ENCODE assay signal across 8 cellular contexts in genomic region chr7:26151953-26152781, GRCh38. TPM values are rescaled to one million over a fixed set of nuclear protein-coding genes. Genes with fewer than 3 reads are reported as not detected.
DNase-seq lines count a peak whose midpoint lies in the region; ATAC-seq, FAIRE-seq and TF ChIP-seq lines count a peak whose summit lies in the region.

A gene with protein sequence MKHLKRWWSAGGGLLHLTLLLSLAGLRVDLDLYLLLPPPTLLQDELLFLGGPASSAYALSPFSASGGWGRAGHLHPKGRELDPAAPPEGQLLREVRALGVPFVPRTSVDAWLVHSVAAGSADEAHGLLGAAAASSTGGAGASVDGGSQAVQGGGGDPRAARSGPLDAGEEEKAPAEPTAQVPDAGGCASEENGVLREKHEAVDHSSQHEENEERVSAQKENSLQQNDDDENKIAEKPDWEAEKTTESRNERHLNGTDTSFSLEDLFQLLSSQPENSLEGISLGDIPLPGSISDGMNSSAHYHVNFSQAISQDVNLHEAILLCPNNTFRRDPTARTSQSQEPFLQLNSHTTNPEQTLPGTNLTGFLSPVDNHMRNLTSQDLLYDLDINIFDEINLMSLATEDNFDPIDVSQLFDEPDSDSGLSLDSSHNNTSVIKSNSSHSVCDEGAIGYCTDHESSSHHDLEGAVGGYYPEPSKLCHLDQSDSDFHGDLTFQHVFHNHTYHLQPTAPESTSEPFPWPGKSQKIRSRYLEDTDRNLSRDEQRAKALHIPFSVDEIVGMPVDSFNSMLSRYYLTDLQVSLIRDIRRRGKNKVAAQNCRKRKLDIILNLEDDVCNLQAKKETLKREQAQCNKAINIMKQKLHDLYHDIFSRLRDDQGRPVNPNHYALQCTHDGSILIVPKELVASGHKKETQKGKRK (plus strand): TSS chr7:26152198. CDS start chr7:26152499, 301 bp downstream.

- FAIRE-seq in GM12892 (lab: Jason Lieb, UNC): peak; percentile 94
- FAIRE-seq in urothelium cell line (lab: Jason Lieb, UNC): no peak

- H3K9me3 ChIP-seq in hepatocyte (ENCODE audit: low read depth): no peaks in the 10 kb centered on the region

- H3K4me3 ChIP-seq in hepatocyte: peak within 1 kb of the TSS; percentile 55
- peak within 1 kb of the TSS; percentile 49 for H3K4me3 ChIP-seq in retinal pigment epithelial cell (ENCODE audit: low read length)

- no peak within 1 kb of the TSS for H3K27ac ChIP-seq in hepatocyte

- H3K9me2 ChIP-seq in hepatocyte (replicated peaks; ENCODE audit: insufficient read depth): no peaks in the 10 kb centered on the region

- WGBS in hepatocyte (ENCODE audit: low lambda C conversion rate, missing lambda C conversion rate): under 1% methylated on average over 71 of the region's 95 CpGs

- no peak for TF ChIP-seq CTCF in hepatocyte (IDR thresholded peaks at IDR 0.05; ENCODE audit: poor library complexity)
- peak; percentile 6 for TF ChIP-seq CTCF in retinal pigment epithelial cell (conservative IDR thresholded peaks at IDR 0.05; ENCODE audit: low read depth, low read length)

- H4K20me1 ChIP-seq in hepatocyte (ENCODE audit: insufficient read depth, poor library complexity, severe bottlenecking): no peaks in the 10 kb centered on the region

- DNase-seq in GM12892 (ENCODE audit: insufficient read length) (peak; percentile 76), NCI-H1105 treated with DMSO at 0.1 percent for 48 hours (lab: John Stamatoyannopoulos, UW) (peak; percentile 72), T-helper 2 cell (peak; percentile 68 to 91 (median 73)), anterior cingulate cortex (lab: John Stamatoyannopoulos, UW) (peak in 50 of 58 donors; percentile 5 to 81 (median 54)), hepatocyte (ENCODE audit: low spot score) (peak; percentile 89), retinal pigment epithelial cell (ENCODE audit: low read depth) (no peak), urothelium cell line (ENCODE audit: low spot score) (no peak)

- no peaks in the 10 kb centered on the region for H3K36me3 ChIP-seq in hepatocyte (replicated peaks; ENCODE audit: insufficient read depth, low read depth)

- H3K4me1 ChIP-seq in hepatocyte (ENCODE audit: insufficient read depth): peaks cover 16% of the 10 kb centered on the region

- H3K79me2 ChIP-seq in hepatocyte: peaks cover 29% of the 10 kb centered on the region

- H3K4me2 ChIP-seq in hepatocyte: peak within 1 kb of the TSS; percentile 97

- ATAC-seq in HG02623 (IDR thresholded peaks at IDR 0.05; ENCODE audit: unreplicated experiment): peak; percentile 64

- TF ChIP-seq POLR2A in GM12892 (IDR thresholded peaks at IDR 0.05; ENCODE audit: low read depth, low read length): peak; percentile 71

- H3K27me3 ChIP-seq in hepatocyte: peaks cover 20% of the 10 kb centered on the region

- peak within 1 kb of the TSS; percentile 87 for H2AFZ ChIP-seq in hepatocyte

RNA-seq across cellular contexts. Expression of the gene that starts here (rescaled TPM):
- polyA plus RNA-seq in GM12892 (2012; ENCODE audit: missing spikeins): 17.1 TPM
- total RNA-seq in hepatocyte: 10.0 and 10.8 TPM in 2 replicates
- polyA plus RNA-seq in hepatocyte: 4.7 and 6.5 TPM in 2 replicates

Comparison
In these comparisons a context has a peak if more than half of its experiments do, and no peak if none do; other contexts are left out.
1. DNase-seq: peak in GM12892 (single experiment), NCI-H1105 treated with DMSO at 0.1 percent for 48 hours (single experiment), T-helper 2 cell (5 of 5), anterior cingulate cortex (50 of 58) and hepatocyte (single experiment); none in retinal pigment epithelial cell (single experiment) and urothelium cell line (single experiment).